Comparison of ENCODE assay signal across 8 cellular contexts in the genomic region with DNA sequence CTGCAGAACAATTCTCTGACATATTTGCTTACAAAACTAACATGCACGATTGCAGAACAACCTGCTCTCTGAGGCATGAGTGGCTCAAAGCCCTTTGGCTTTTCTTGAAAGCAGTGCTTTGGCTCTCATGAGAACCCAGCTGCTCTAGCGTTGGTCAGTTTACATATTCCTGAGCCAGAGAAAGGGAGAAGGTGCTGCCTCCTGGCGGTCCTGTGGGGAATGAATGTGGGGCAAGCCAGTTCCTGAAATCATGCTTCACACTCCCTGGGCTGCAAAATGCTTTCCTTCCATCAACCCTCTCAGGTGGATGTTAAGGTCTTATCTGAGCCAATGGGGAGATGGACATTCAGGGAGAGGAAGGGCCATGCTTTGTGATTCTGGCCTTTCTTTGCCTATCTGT.
DNase-seq lines count a peak whose midpoint lies in the region; ATAC-seq and TF ChIP-seq lines count a peak whose summit lies in the region.

No MANE protein-coding gene starts in this region.

- H3K9me3 Mint-ChIP-seq in activated naive CD8-positive, alpha-beta T cell treated with anti-CD3 and anti-CD28 coated beads for 36 hours, result peaks cover 2% of the 10 kb centered on the region

- peaks cover 30% of the 10 kb centered on the region for H3K27me3 Mint-ChIP-seq in activated naive CD8-positive, alpha-beta T cell treated with anti-CD3 and anti-CD28 coated beads for 36 hours

- no peaks in the 10 kb centered on the region for H3K36me3 Mint-ChIP-seq in activated naive CD8-positive, alpha-beta T cell treated with anti-CD3 and anti-CD28 coated beads for 36 hours

- no peak overlapping the region for H3K27ac Mint-ChIP-seq in activated naive CD8-positive, alpha-beta T cell treated with anti-CD3 and anti-CD28 coated beads for 36 hours

- H3K4me3 ChIP-seq in SJCRH30, result no peak overlapping the region
- H3K4me3 ChIP-seq in right atrium auricular region, result no peak overlapping the region
- no peak overlapping the region for H3K4me3 ChIP-seq in gastrocnemius medialis

- no peak overlapping the region for H3K27ac ChIP-seq in SJCRH30
- no peak overlapping the region for H3K27ac ChIP-seq in right atrium auricular region
- no peak overlapping the region for H3K27ac ChIP-seq in gastrocnemius medialis

- H3K4me3 Mint-ChIP-seq in activated naive CD8-positive, alpha-beta T cell treated with anti-CD3 and anti-CD28 coated beads for 36 hours, result no peak overlapping the region

- H3K9me3 ChIP-seq in SJCRH30 (replicated peaks), result no peaks in the 10 kb centered on the region
- peaks cover 0 to 20% of the 10 kb centered on the region in 2 donors for H3K9me3 ChIP-seq in right atrium auricular region
- H3K9me3 ChIP-seq in gastrocnemius medialis, result no peaks in the 10 kb centered on the region

- TF ChIP-seq EP300 in Ishikawa (IDR thresholded peaks at IDR 0.05; ENCODE audit: borderline replicate concordance), result no peak

- in situ Hi-C loops in gastrocnemius medialis (cut with MboI; ENCODE audit: low sequenced_read_pairs in 4 of 4), result loop anchor here in 3 of 4 donors (10.0 to 25.0 kb wide), 3 partner anchors 112 to 705 kb away; partner anchors contain the start of gene NLRP1 (in 1 of the 3)

- peak; percentile 79 to 80 for ATAC-seq in gastrocnemius medialis
- ATAC-seq in HG03280 (IDR thresholded peaks at IDR 0.05; ENCODE audit: unreplicated experiment), result no peak

- no peaks in the 10 kb centered on the region for H3K4me1 Mint-ChIP-seq in activated naive CD8-positive, alpha-beta T cell treated with anti-CD3 and anti-CD28 coated beads for 36 hours

- peak; percentile 55 for TF ChIP-seq RAD21 in Ishikawa (IDR thresholded peaks at IDR 0.05; ENCODE audit: low read depth)

- no peak for TF ChIP-seq POLR2A in gastrocnemius medialis (IDR thresholded peaks at IDR 0.05)

- no peaks in the 10 kb centered on the region for H3K4me1 ChIP-seq in SJCRH30
- no peaks in the 10 kb centered on the region for H3K4me1 ChIP-seq in right atrium auricular region
- peaks cover 0 to 3% of the 10 kb centered on the region in 2 donors for H3K4me1 ChIP-seq in gastrocnemius medialis

- no peaks in the 10 kb centered on the region for H3K36me3 ChIP-seq in SJCRH30
- H3K36me3 ChIP-seq in right atrium auricular region, result no peaks in the 10 kb centered on the region
- H3K36me3 ChIP-seq in gastrocnemius medialis, result no peaks in the 10 kb centered on the region

- intact Hi-C loops in gastrocnemius medialis (cut with DNase I; ENCODE audit: low total_unique reads), result loop anchor here (1.0 kb wide), 1 partner anchor 120 kb away; no protein-coding TSS in a partner anchor

- peak; percentile 24 to 70 for TF ChIP-seq CTCF in right atrium auricular region (IDR thresholded peaks at IDR 0.05)
- peak; percentile 43 to 73 (median 64) for TF ChIP-seq CTCF in gastrocnemius medialis (IDR thresholded peaks at IDR 0.05 in 4 of 5, conservative IDR thresholded peaks at IDR 0.05 in 1 of 5)

- H3K27me3 ChIP-seq in SJCRH30 (no peaks in the 10 kb centered on the region), right atrium auricular region (no peaks in the 10 kb centered on the region), gastrocnemius medialis (peaks cover 0 to 11% (median 0%) of the 10 kb centered on the region in 3 donors)

- peak; percentile 58 for DNase-seq in COLO829 (ENCODE audit: low spot score)
- DNase-seq in SJCRH30, result peak; percentile 45 to 74
- peak; percentile 42 for DNase-seq in activated naive CD8-positive, alpha-beta T cell treated with anti-CD3 and anti-CD28 coated beads for 36 hours
- no peak for DNase-seq in right atrium auricular region (ENCODE audit: low spot score)
- DNase-seq in gastrocnemius medialis, result peak; percentile 18 to 43
- no peak for DNase-seq in dedifferentiated amniotic fluid mesenchymal stem cell (ENCODE audit: extremely low spot score)

TF ChIP-seq in Ishikawa, 13 proteins besides CTCF, POLR2A, EP300 and RAD21:
- no peak for TF ChIP-seq EGR1 (IDR thresholded peaks at IDR 0.05)
- TF ChIP-seq, protein P1, sequence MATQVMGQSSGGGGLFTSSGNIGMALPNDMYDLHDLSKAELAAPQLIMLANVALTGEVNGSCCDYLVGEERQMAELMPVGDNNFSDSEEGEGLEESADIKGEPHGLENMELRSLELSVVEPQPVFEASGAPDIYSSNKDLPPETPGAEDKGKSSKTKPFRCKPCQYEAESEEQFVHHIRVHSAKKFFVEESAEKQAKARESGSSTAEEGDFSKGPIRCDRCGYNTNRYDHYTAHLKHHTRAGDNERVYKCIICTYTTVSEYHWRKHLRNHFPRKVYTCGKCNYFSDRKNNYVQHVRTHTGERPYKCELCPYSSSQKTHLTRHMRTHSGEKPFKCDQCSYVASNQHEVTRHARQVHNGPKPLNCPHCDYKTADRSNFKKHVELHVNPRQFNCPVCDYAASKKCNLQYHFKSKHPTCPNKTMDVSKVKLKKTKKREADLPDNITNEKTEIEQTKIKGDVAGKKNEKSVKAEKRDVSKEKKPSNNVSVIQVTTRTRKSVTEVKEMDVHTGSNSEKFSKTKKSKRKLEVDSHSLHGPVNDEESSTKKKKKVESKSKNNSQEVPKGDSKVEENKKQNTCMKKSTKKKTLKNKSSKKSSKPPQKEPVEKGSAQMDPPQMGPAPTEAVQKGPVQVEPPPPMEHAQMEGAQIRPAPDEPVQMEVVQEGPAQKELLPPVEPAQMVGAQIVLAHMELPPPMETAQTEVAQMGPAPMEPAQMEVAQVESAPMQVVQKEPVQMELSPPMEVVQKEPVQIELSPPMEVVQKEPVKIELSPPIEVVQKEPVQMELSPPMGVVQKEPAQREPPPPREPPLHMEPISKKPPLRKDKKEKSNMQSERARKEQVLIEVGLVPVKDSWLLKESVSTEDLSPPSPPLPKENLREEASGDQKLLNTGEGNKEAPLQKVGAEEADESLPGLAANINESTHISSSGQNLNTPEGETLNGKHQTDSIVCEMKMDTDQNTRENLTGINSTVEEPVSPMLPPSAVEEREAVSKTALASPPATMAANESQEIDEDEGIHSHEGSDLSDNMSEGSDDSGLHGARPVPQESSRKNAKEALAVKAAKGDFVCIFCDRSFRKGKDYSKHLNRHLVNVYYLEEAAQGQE (IDR thresholded peaks at IDR 0.05; ENCODE audit: low read depth), result no peak
- no peak for TF ChIP-seq TEAD4 (IDR thresholded peaks at IDR 0.05)
- no peak for TF ChIP-seq NFIC (IDR thresholded peaks at IDR 0.05)
- no peak for TF ChIP-seq CREB1 (IDR thresholded peaks at IDR 0.05; ENCODE audit: low read depth)
- TF ChIP-seq CEBPB (IDR thresholded peaks at IDR 0.05), result no peak
- no peak for TF ChIP-seq TCF12 (IDR thresholded peaks at IDR 0.05; ENCODE audit: low read depth)
- TF ChIP-seq, protein P2, sequence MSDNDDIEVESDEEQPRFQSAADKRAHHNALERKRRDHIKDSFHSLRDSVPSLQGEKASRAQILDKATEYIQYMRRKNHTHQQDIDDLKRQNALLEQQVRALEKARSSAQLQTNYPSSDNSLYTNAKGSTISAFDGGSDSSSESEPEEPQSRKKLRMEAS (IDR thresholded peaks at IDR 0.05), result no peak
- TF ChIP-seq FOXM1 (IDR thresholded peaks at IDR 0.05; ENCODE audit: borderline replicate concordance, low read depth), result no peak
- TF ChIP-seq TAF1 (IDR thresholded peaks at IDR 0.05; ENCODE audit: low read depth), result no peak
- no peak for TF ChIP-seq ZBTB7A (IDR thresholded peaks at IDR 0.05; ENCODE audit: low read depth)
- TF ChIP-seq, protein P3, sequence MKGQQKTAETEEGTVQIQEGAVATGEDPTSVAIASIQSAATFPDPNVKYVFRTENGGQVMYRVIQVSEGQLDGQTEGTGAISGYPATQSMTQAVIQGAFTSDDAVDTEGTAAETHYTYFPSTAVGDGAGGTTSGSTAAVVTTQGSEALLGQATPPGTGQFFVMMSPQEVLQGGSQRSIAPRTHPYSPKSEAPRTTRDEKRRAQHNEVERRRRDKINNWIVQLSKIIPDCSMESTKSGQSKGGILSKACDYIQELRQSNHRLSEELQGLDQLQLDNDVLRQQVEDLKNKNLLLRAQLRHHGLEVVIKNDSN (IDR thresholded peaks at IDR 0.05), result no peak
- no peak for TF ChIP-seq YY1 (IDR thresholded peaks at IDR 0.05; ENCODE audit: low read depth)
TF ChIP-seq in Ishikawa: peak in this region for 0.

Comparison
In these comparisons a context has a peak if more than half of its experiments do, and no peak if none do; other contexts are left out.
1. DNase-seq: peak in COLO829 (single experiment), SJCRH30 (2 of 2), activated naive CD8-positive, alpha-beta T cell treated with anti-CD3 and anti-CD28 coated beads for 36 hours (single experiment) and gastrocnemius medialis (2 of 2); none in right atrium auricular region (single experiment) and dedifferentiated amniotic fluid mesenchymal stem cell (single experiment).